ENCODE assay signal across 10 cellular contexts in the genomic region with DNA sequence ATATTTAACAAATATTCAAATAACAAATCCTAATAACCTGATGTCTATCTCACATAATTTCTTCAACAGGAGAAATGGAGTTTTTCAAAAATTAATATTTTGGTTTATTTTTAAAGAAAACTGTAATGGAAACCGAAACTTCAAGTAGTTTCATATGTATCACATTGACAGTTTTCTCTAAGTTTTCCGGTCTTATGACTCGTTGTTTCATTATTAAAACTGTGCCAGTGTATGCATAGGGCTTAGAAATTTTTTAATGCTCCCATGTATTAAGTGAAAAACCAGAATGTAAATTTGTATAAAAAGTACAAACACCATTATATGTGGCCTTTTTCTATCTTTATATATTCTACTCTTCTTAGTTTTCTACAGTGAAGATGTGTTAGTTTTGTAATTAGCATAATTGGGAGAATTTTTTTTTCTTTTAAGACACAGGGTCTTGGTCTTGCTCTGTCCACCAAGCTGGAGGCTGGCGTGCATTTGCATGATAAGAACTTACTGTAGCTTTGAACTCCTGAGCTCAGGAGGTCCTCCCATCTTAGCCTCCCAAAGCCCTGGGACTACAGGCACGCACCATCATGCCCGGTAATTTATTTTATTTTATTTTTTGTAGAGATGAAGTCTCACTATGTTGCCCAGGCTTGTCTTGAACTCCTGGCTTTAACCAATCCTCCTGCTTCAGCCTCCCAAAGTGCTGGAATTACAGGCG.
DNase-seq lines count a peak whose midpoint lies in the region; ATAC-seq and FAIRE-seq lines count a peak whose summit lies in the region.
"Had no signal": no experiment of that assay in that cellular context is flagged by ENCODE, and none has a peak within 500 bp of the region (broad histone marks: within the 10 kb centered on the region; RNA-seq: fewer than 3 reads in every experiment).

No MANE protein-coding gene starts in this region.

- peak overlapping the region; percentile 77 for H3K27ac Mint-ChIP-seq in activated naive CD8-positive, alpha-beta T cell
- H3K27ac Mint-ChIP-seq: brain had no signal

- H3K9me3 Mint-ChIP-seq in activated naive CD8-positive, alpha-beta T cell (ENCODE audit: low read depth), result peaks cover 4% of the 10 kb centered on the region

- no peaks in the 10 kb centered on the region for H3K27me3 Mint-ChIP-seq in activated naive CD8-positive, alpha-beta T cell

- no peak for DNase-seq in GM18507 (ENCODE audit: extremely low spot score, insufficient read length, low read depth)
- DNase-seq in activated effector memory CD4-positive, alpha-beta T cell treated with Interleukin-2 at 50 U/mL for 16 hours, result no peak
- no peak for DNase-seq in hippocampal formation (lab: John Stamatoyannopoulos, UW)
- DNase-seq in urothelium cell line (ENCODE audit: low spot score), result no peak
- no peak for DNase-seq in NCI-H128 (lab: John Stamatoyannopoulos, UW; ENCODE audit: unreplicated experiment)
- DNase-seq: stimulated activated naive CD4-positive, alpha-beta T cell treated with Interleukin-2 at 50 U/mL for 16 hours had no signal

- peaks cover 6% of the 10 kb centered on the region for H3K36me3 Mint-ChIP-seq in activated naive CD8-positive, alpha-beta T cell
- H3K36me3 Mint-ChIP-seq: brain had no signal

- ATAC-seq in GM19468 (IDR thresholded peaks at IDR 0.05; ENCODE audit: extremely low read depth, unreplicated experiment) (peak; percentile 82), HG03135 (IDR thresholded peaks at IDR 0.05; ENCODE audit: unreplicated experiment) (peak; percentile 82)

- peak; percentile 77 for FAIRE-seq in GM18507 (lab: Jason Lieb, UNC)
- FAIRE-seq in urothelium cell line (lab: Jason Lieb, UNC), result no peak

- peak overlapping the region; percentile 44 for H3K4me3 Mint-ChIP-seq in activated naive CD8-positive, alpha-beta T cell
- H3K4me3 Mint-ChIP-seq: brain had no signal

- peaks cover 24% of the 10 kb centered on the region for H3K4me1 Mint-ChIP-seq in activated naive CD8-positive, alpha-beta T cell (ENCODE audit: low read depth)
